ENCODE assay signal across 8 cellular contexts in genomic region chr16:81204794-81205680, GRCh38. TPM values are rescaled to one million over a fixed set of nuclear protein-coding genes. Genes with fewer than 3 reads are reported as not detected.
DNase-seq lines count a peak whose midpoint lies in the region; ATAC-seq, FAIRE-seq and TF ChIP-seq lines count a peak whose summit lies in the region.

No MANE protein-coding gene starts in this region.

- no peaks in the 10 kb centered on the region for H3K36me3 Mint-ChIP-seq in natural killer cell
- no peaks in the 10 kb centered on the region for H3K36me3 Mint-ChIP-seq in natural killer cell treated with Interleukin-12 subunit alpha and Interleukin-12 subunit beta and Interleukin-15 and Interleukin-18, amount 100 ng/mL, for 72 hours

- intact Hi-C loops in natural killer cell (cut with micrococcal nuclease): loop anchor here (1.0 kb wide), 1 partner anchor 533 kb away; no protein-coding TSS in a partner anchor

- H3K4me2 ChIP-seq in parathyroid adenoma (ENCODE audit: low read length): no peak overlapping the region

- H3K27me3 ChIP-seq in parathyroid adenoma (ENCODE audit: control insufficient read depth, insufficient read depth, low read length): no peaks in the 10 kb centered on the region

- H3K4me1 ChIP-seq in parathyroid adenoma: no peaks in the 10 kb centered on the region

- no peaks in the 10 kb centered on the region for H3K9me3 Mint-ChIP-seq in natural killer cell
- H3K9me3 Mint-ChIP-seq in natural killer cell treated with Interleukin-12 subunit alpha and Interleukin-12 subunit beta and Interleukin-15 and Interleukin-18, amount 100 ng/mL, for 72 hours: no peaks in the 10 kb centered on the region

- H3K4me3 Mint-ChIP-seq in natural killer cell: no peak overlapping the region
- H3K4me3 Mint-ChIP-seq in natural killer cell treated with Interleukin-12 subunit alpha and Interleukin-12 subunit beta and Interleukin-15 and Interleukin-18, amount 100 ng/mL, for 72 hours: no peak overlapping the region

- no peak overlapping the region for H3K9ac ChIP-seq in parathyroid adenoma

- peaks cover 5 to 6% of the 10 kb centered on the region in 2 donors for H3K4me1 Mint-ChIP-seq in natural killer cell
- no peaks in the 10 kb centered on the region for H3K4me1 Mint-ChIP-seq in natural killer cell treated with Interleukin-12 subunit alpha and Interleukin-12 subunit beta and Interleukin-15 and Interleukin-18, amount 100 ng/mL, for 72 hours (ENCODE audit: low read depth in 2 of 2)

- FAIRE-seq in frontal cortex (lab: Jason Lieb, UNC): peak; percentile 23

- no peak overlapping the region for H3K27ac ChIP-seq in parathyroid adenoma

- no peak overlapping the region for H3K4me3 ChIP-seq in parathyroid adenoma (ENCODE audit: low read depth, low read length)

- peaks cover 6 to 9% of the 10 kb centered on the region in 2 donors for H3K27me3 Mint-ChIP-seq in natural killer cell (ENCODE audit: low read depth in 2 of 2)
- peaks cover 5 to 8% of the 10 kb centered on the region in 2 donors for H3K27me3 Mint-ChIP-seq in natural killer cell treated with Interleukin-12 subunit alpha and Interleukin-12 subunit beta and Interleukin-15 and Interleukin-18, amount 100 ng/mL, for 72 hours

- no peaks in the 10 kb centered on the region for H3K79me2 ChIP-seq in parathyroid adenoma

- no peak overlapping the region for H3K27ac Mint-ChIP-seq in natural killer cell
- H3K27ac Mint-ChIP-seq in natural killer cell treated with Interleukin-12 subunit alpha and Interleukin-12 subunit beta and Interleukin-15 and Interleukin-18, amount 100 ng/mL, for 72 hours: no peak overlapping the region

- TF ChIP-seq CTCF in natural killer cell (IDR thresholded peaks at IDR 0.05) (peak; percentile 88), parathyroid adenoma (IDR thresholded peaks at IDR 0.05) (peak; percentile 47)

- DNase-seq in natural killer cell (peak; percentile 32), NCI-H2081 treated with DMSO at 0.1 percent for 48 hours (lab: John Stamatoyannopoulos, UW) (peak; percentile 2), activated T-cell treated with anti-CD3 and anti-CD28 coated beads for 4 hours (peak; percentile 40), frontal cortex (ENCODE audit: low spot score in 2 of 2) (peak; percentile 22 to 62)
- DNase-seq in natural killer cell treated with Interleukin-12 subunit alpha and Interleukin-12 subunit beta and Interleukin-15 and Interleukin-18, amount 100 ng/mL, for 72 hours (ENCODE audit: low spot score): no peak

- ATAC-seq in natural killer cell: peak in 1 of 3 donors; percentile 47
- ATAC-seq in natural killer cell treated with Interleukin-12 subunit alpha and Interleukin-12 subunit beta and Interleukin-15 and Interleukin-18, amount 100 ng/mL, for 72 hours: no peak
- ATAC-seq in HG02798 (IDR thresholded peaks at IDR 0.05; ENCODE audit: poor library complexity, unreplicated experiment): no peak
- ATAC-seq in HG03095 (IDR thresholded peaks at IDR 0.05; ENCODE audit: unreplicated experiment): no peak

- H3K36me3 ChIP-seq in parathyroid adenoma (ENCODE audit: control insufficient read depth, insufficient read depth, low read length): no peaks in the 10 kb centered on the region

- H3K9me3 ChIP-seq in parathyroid adenoma (ENCODE audit: control insufficient read depth, low read length): no peaks in the 10 kb centered on the region

- H2AFZ ChIP-seq in parathyroid adenoma: no peak overlapping the region

RNA-seq across cellular contexts. Expression of gene BCO1, which starts 33.5 kb away (rescaled TPM):
- total RNA-seq in natural killer cell: not detected
- total RNA-seq in natural killer cell treated with Interleukin-12 subunit alpha and Interleukin-12 subunit beta and Interleukin-15 and Interleukin-18, amount 100 ng/mL, for 72 hours: not detected
- total RNA-seq in frontal cortex: under 0.01 TPM
